In genomic region chr5:115840825-115841224, GRCh38 we compare ENCODE assay signal across 8 cellular contexts. TPM values are rescaled to one million over a fixed set of nuclear protein-coding genes. Genes with fewer than 3 reads are reported as not detected.
DNase-seq lines count a peak whose midpoint lies in the region; ATAC-seq and TF ChIP-seq lines count a peak whose summit lies in the region.

No MANE protein-coding gene starts in this region.

- H3K27ac ChIP-seq in BLaER1 (peak overlapping the region; percentile 85), coronary artery (peak overlapping the region; percentile 89 to 93)

- H3K27me3 ChIP-seq in BLaER1 (no peaks in the 10 kb centered on the region), Loucy (ENCODE audit: insufficient read depth, low read length, poor library complexity, severe bottlenecking) (no peaks in the 10 kb centered on the region)

- no peak for ATAC-seq in natural killer cell treated with Interleukin-12 subunit alpha and Interleukin-12 subunit beta and Interleukin-15 and Interleukin-18, amount 100 ng/mL, for 72 hours
- ATAC-seq in left lobe of liver (no peak), HG02840 (IDR thresholded peaks at IDR 0.05; ENCODE audit: low FRiP score, unreplicated experiment) (no peak)

- H3K9ac ChIP-seq in BLaER1, result peak overlapping the region; percentile 89
- peak overlapping the region; percentile 84 for H3K9ac ChIP-seq in Loucy (ENCODE audit: low read depth, low read length, poor library complexity, severe bottlenecking)

- peaks cover 80% of the 10 kb centered on the region for H3K79me2 ChIP-seq in Loucy (ENCODE audit: insufficient read depth, low read length)

- peaks cover 14% of the 10 kb centered on the region for H3K36me3 Mint-ChIP-seq in natural killer cell treated with Interleukin-12 subunit alpha and Interleukin-12 subunit beta and Interleukin-15 and Interleukin-18, amount 100 ng/mL, for 72 hours

- H2AFZ ChIP-seq in Loucy (ENCODE audit: low read length), result 0 out of 2 replicates have a peak overlapping the region, but pooled peaks have one; percentile 89

- H3K4me1 ChIP-seq in BLaER1 (peaks cover 51% of the 10 kb centered on the region), Loucy (ENCODE audit: insufficient read depth, low read length, poor library complexity, severe bottlenecking) (peaks cover 12% of the 10 kb centered on the region)

- H3K4me3 Mint-ChIP-seq in natural killer cell treated with Interleukin-12 subunit alpha and Interleukin-12 subunit beta and Interleukin-15 and Interleukin-18, amount 100 ng/mL, for 72 hours, result peak overlapping the region; percentile 94

- no peaks in the 10 kb centered on the region for H3K9me2 ChIP-seq in Loucy (replicated peaks; ENCODE audit: low read depth, low read length)

- H3K4me3 ChIP-seq in BLaER1 (peak overlapping the region; percentile 85), Loucy (ENCODE audit: low read length, poor library complexity, severe bottlenecking) (peak overlapping the region; percentile 93), coronary artery (peak overlapping the region; percentile 87)

- no peak for DNase-seq in coronary artery (ENCODE audit: low spot score)
- no peak for DNase-seq in natural killer cell treated with Interleukin-12 subunit alpha and Interleukin-12 subunit beta and Interleukin-15 and Interleukin-18, amount 100 ng/mL, for 72 hours (ENCODE audit: low spot score)
- DNase-seq in NCI-H748 (lab: John Stamatoyannopoulos, UW; ENCODE audit: unreplicated experiment), result no peak
- no peak for DNase-seq in HUDEP-2 (lab: John Stamatoyannopoulos, UW; ENCODE audit: unreplicated experiment in 76 of 76)
- no peak for DNase-seq in left lobe of liver (ENCODE audit: low spot score)

- H3K9me3 ChIP-seq in BLaER1, result no peaks in the 10 kb centered on the region
- no peaks in the 10 kb centered on the region for H3K9me3 ChIP-seq in Loucy (ENCODE audit: insufficient read depth, low read depth, low read length)

- H4K20me1 ChIP-seq in BLaER1, result peaks cover 81% of the 10 kb centered on the region
- H4K20me1 ChIP-seq in Loucy (ENCODE audit: insufficient read depth, low read length, poor library complexity, severe bottlenecking), result peaks cover 45% of the 10 kb centered on the region

- H3F3A ChIP-seq in Loucy (ENCODE audit: low read depth), result no peaks in the 10 kb centered on the region

- H3K27me3 Mint-ChIP-seq in natural killer cell treated with Interleukin-12 subunit alpha and Interleukin-12 subunit beta and Interleukin-15 and Interleukin-18, amount 100 ng/mL, for 72 hours, result no peaks in the 10 kb centered on the region

- H3K4me2 ChIP-seq in BLaER1, result peak overlapping the region; percentile 86
- H3K4me2 ChIP-seq in Loucy (ENCODE audit: low read depth, low read length, poor library complexity, severe bottlenecking), result peak overlapping the region; percentile 89

- H3K27ac Mint-ChIP-seq in natural killer cell treated with Interleukin-12 subunit alpha and Interleukin-12 subunit beta and Interleukin-15 and Interleukin-18, amount 100 ng/mL, for 72 hours, result peak overlapping the region; percentile 90 to 99

- TF ChIP-seq CTCF in Loucy (conservative IDR thresholded peaks at IDR 0.05; ENCODE audit: low read length) (no peak), coronary artery (IDR thresholded peaks at IDR 0.05) (no peak)

- H3K9me3 Mint-ChIP-seq in natural killer cell treated with Interleukin-12 subunit alpha and Interleukin-12 subunit beta and Interleukin-15 and Interleukin-18, amount 100 ng/mL, for 72 hours, result no peaks in the 10 kb centered on the region

- H3K36me3 ChIP-seq in BLaER1, result peaks cover 18% of the 10 kb centered on the region
- peaks cover 14% of the 10 kb centered on the region; the same call in 1 of the 2 replicates for H3K36me3 ChIP-seq in Loucy (ENCODE audit: insufficient read depth, low read length)

- peaks cover 42 to 49% of the 10 kb centered on the region in 2 donors for H3K4me1 Mint-ChIP-seq in natural killer cell treated with Interleukin-12 subunit alpha and Interleukin-12 subunit beta and Interleukin-15 and Interleukin-18, amount 100 ng/mL, for 72 hours (ENCODE audit: low read depth in 2 of 2)

RNA-seq across cellular contexts. Expression of gene ATG12, which starts 0.5 kb away (rescaled TPM):
- 10 to 100 TPM; 35.1 to 63.9 TPM for total RNA-seq in natural killer cell treated with Interleukin-12 subunit alpha and Interleukin-12 subunit beta and Interleukin-15 and Interleukin-18, amount 100 ng/mL, for 72 hours
- 17.0 TPM for total RNA-seq in left lobe of liver

RNA-seq across cellular contexts. Expression of gene AP3S1, which starts 0.9 kb away (rescaled TPM):
- 10 to 100 TPM; 35.8 to 56.4 TPM for total RNA-seq in natural killer cell treated with Interleukin-12 subunit alpha and Interleukin-12 subunit beta and Interleukin-15 and Interleukin-18, amount 100 ng/mL, for 72 hours
- 36.6 TPM for total RNA-seq in left lobe of liver

RNA-seq across cellular contexts. Expression of gene CDO1, which starts 24.4 kb away (rescaled TPM):
- total RNA-seq in natural killer cell treated with Interleukin-12 subunit alpha and Interleukin-12 subunit beta and Interleukin-15 and Interleukin-18, amount 100 ng/mL, for 72 hours, result not detected
- 130 TPM for total RNA-seq in left lobe of liver

Comparison
In these comparisons a context has a peak if more than half of its experiments do, and no peak if none do; other contexts are left out.
1. RNA of gene CDO1, which starts 24.4 kb away (total RNA-seq): 130 TPM in left lobe of liver (single experiment); not detected in natural killer cell treated with Interleukin-12 subunit alpha and Interleukin-12 subunit beta and Interleukin-15 and Interleukin-18, amount 100 ng/mL, for 72 hours; every median in the first group is over 100 times any median in the second.
2. Peak in every context shown above with its lines, with median percentiles within 50 percentile points of each other: H3K4me3 ChIP-seq.